ENCODE assay signal across 1 cellular context in the genomic region with DNA sequence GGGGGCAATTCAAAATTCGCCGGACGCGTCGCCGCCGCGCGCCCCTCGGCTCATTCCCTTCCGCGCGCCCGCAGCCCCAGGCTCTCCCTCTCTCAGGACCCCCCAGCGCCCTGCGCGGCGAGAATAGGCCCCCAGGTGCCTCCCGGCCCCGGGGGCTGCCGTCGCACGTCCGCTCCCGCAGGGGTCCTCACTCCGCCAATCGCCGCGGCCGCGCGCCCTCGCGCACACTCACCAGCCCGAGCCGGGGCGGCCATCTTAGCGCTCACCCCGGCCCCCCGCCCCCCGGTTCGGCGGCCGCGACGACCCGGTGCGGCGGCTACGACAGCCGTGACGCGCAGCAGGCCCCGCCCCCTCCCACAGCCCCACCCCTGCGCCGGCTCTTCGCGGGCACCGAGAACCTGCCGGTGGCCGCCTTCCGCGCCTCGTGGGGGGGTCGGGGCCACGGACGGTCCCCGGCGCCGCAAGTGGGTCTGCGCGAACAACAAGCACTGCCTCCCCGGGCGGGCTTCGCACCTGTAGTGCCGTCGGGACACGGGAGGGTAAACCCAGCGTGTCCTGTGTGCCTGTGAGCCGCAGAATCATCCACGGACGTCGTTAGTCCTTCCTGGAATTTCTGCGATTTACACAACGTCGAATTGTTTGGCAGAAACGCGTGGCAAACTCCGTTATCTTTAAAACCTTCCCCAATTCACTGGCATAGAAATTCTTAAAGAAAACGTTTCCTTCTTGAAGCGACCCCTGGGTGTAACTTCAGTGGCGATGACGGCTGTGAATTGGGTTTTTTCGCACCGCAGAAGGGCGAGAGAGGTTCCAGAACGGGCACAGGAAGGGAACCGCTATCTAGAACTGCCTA.
A peak's percentile ranks its signal among the peaks of the same experiment; 100 is the strongest.
TF ChIP-seq lines count a peak whose summit lies in the region.

No MANE protein-coding gene starts in this region.

TF ChIP-seq in HEK293, 187 proteins besides CTCF, POLR2A, EP300 and RAD21 (continued from another document):
- TF ChIP-seq PBX3 (CRISPR knock-in tag; IDR thresholded peaks at IDR 0.05) (no peak), ZNF610 (tag by site-specific recombination; IDR thresholded peaks at IDR 0.05; ENCODE audit: borderline replicate concordance) (0 out of 2 replicates have a peak, but pooled peaks have one; percentile 16), REST (tag by site-specific recombination; IDR thresholded peaks at IDR 0.05) (peak; percentile 15; the same call in 1 of the 2 replicates), ZIC2 (tag by site-specific recombination; IDR thresholded peaks at IDR 0.05) (peak; percentile 67; the same call in 1 of the 2 replicates), GLIS1 (tag by site-specific recombination; IDR thresholded peaks at IDR 0.05) (peak; percentile 57), ZNF561 (tag by site-specific recombination; IDR thresholded peaks at IDR 0.05; ENCODE audit: borderline replicate concordance) (peak; percentile 68; the same call in 1 of the 2 replicates), ZSCAN16 (tag by site-specific recombination; IDR thresholded peaks at IDR 0.05) (no peak), KLF16 (tag by site-specific recombination; IDR thresholded peaks at IDR 0.05) (0 out of 2 replicates have a peak, but pooled peaks have one; percentile 7)
